In the genomic region with DNA sequence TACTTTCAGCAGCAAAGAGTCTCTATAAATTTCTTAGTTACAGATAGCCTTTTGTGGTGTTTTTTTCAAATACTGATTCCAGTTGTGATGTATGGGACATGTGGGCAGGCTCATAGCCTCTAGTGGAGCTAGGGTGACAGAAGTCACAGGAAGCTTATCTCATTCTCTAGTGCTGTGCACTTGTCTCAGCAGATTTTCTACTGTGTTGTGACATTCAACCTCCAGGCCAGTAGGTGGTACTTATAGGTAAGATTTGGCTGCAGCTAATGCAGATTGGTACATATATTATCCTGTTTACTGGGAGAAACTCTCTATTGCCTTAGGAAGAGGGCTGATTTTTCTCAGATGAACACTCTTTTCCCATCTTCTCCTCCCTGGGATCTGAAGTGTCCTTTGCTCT, we compare ENCODE assay signal across 19 cellular contexts.
"Had no signal": no experiment of that assay in that cellular context is flagged by ENCODE, and none has a peak within 500 bp of the region (broad histone marks: within the 10 kb centered on the region; RNA-seq: fewer than 3 reads in every experiment).

No MANE protein-coding gene starts in this region.

- H3K9me3 ChIP-seq: colonic mucosa, mucosa of descending colon, neutrophil had no signal

- DNase-seq: colonic mucosa; dermis blood vessel endothelial cell; erythroblast; heart right ventricle; hypothalamus; islet precursor cell; mammary epithelial cell; mucosa of descending colon; naive thymus-derived CD8-positive, alpha-beta T cell; small intestine; stimulated activated CD4-positive, alpha-beta T cell treated with anti-CD3 and anti-CD28 coated beads, Interleukin-12 subunit alpha, Interleukin-12 subunit beta, amount 100 ng/mL, for 4 hours; stimulated activated CD4-positive, alpha-beta T cell treated with anti-CD3 and anti-CD28 coated beads, Interleukin-2, amount 100 ng/mL, for 48 hours; stimulated activated naive CD4-positive, alpha-beta T cell treated with Interleukin-2 at 50 U/mL for 16 hours; trophoblast cell had no signal

- H3K4me1 ChIP-seq: colonic mucosa, heart right ventricle had no signal

- H3K27me3 Mint-ChIP-seq: naive thymus-derived CD8-positive, alpha-beta T cell had no signal

- H3K4me3 ChIP-seq: colonic mucosa, heart right ventricle, mucosa of descending colon had no signal

- H3K27ac ChIP-seq: colonic mucosa, heart right ventricle, neutrophil had no signal

- FAIRE-seq: endothelial cell of umbilical vein, frontal cortex, small intestine, urothelium cell line had no signal

- H3K4me1 Mint-ChIP-seq: naive thymus-derived CD8-positive, alpha-beta T cell had no signal

- ATAC-seq: heart right ventricle; left lobe of liver; mucosa of descending colon; naive thymus-derived CD8-positive, alpha-beta T cell had no signal

- H3K36me3 Mint-ChIP-seq: naive thymus-derived CD8-positive, alpha-beta T cell had no signal

- H3K36me3 ChIP-seq: colonic mucosa, heart right ventricle, neutrophil had no signal

- H3K27me3 ChIP-seq: colonic mucosa, heart right ventricle, neutrophil had no signal

- H3K27ac Mint-ChIP-seq: naive thymus-derived CD8-positive, alpha-beta T cell had no signal

- H3K4me3 Mint-ChIP-seq: naive thymus-derived CD8-positive, alpha-beta T cell had no signal
